Comparison of ENCODE assay signal across 8 cellular contexts in genomic region chr14:106039400-106039799, GRCh38.
DNase-seq lines count a peak whose midpoint lies in the region; ATAC-seq and TF ChIP-seq lines count a peak whose summit lies in the region.

No MANE protein-coding gene starts in this region.

- no peaks in the 10 kb centered on the region for H3K27me3 ChIP-seq in hepatocyte

- no peaks in the 10 kb centered on the region for H3K4me1 ChIP-seq in hepatocyte (ENCODE audit: insufficient read depth)

- DNase-seq in GM10266 (ENCODE audit: extremely low spot score) (peak; percentile 7), RWPE1 (ENCODE audit: low spot score) (peak; percentile 7), hepatocyte (ENCODE audit: low spot score) (no peak)
- peak; percentile 72 for DNase-seq in activated naive CD4-positive, alpha-beta T cell treated with Interleukin-2 at 50 U/mL for 16 hours
- DNase-seq in stimulated activated CD4-positive, alpha-beta T cell treated with anti-CD3 and anti-CD28 coated beads, Interleukin-4, amount 100 ng/mL, for 1 hour: peak; percentile 70

- CTCF ChIA-PET in RWPE1 (lab: Yijun Ruan, JAX): no interaction called here

- no peaks in the 10 kb centered on the region for H4K20me1 ChIP-seq in hepatocyte (ENCODE audit: insufficient read depth, poor library complexity, severe bottlenecking)

- peaks cover 8% of the 10 kb centered on the region for H3K9me3 ChIP-seq in hepatocyte (ENCODE audit: low read depth)

- no peaks in the 10 kb centered on the region for H3K79me2 ChIP-seq in hepatocyte

- ATAC-seq in HG03135 (IDR thresholded peaks at IDR 0.05; ENCODE audit: unreplicated experiment) (no peak), GM19023 (IDR thresholded peaks at IDR 0.05; ENCODE audit: unreplicated experiment) (no peak), HG02763 (IDR thresholded peaks at IDR 0.05; ENCODE audit: unreplicated experiment) (no peak)

- H3K36me3 ChIP-seq in hepatocyte (replicated peaks; ENCODE audit: insufficient read depth, low read depth): no peaks in the 10 kb centered on the region

- no peaks in the 10 kb centered on the region for H3K9me2 ChIP-seq in hepatocyte (replicated peaks; ENCODE audit: insufficient read depth)

- POLR2A ChIA-PET in RWPE1 (lab: Yijun Ruan, JAX; ENCODE audit: low non-redundant PET): no interaction called here

- 70% methylated on average over 4 of the region's 4 CpGs for WGBS in hepatocyte (ENCODE audit: low lambda C conversion rate, missing lambda C conversion rate)

- H2AFZ ChIP-seq in hepatocyte: no peak overlapping the region

- peak; percentile 31 for TF ChIP-seq CTCF in GM10266 (IDR thresholded peaks at IDR 0.05; ENCODE audit: control insufficient read depth, insufficient read depth, low read depth, missing control alignments)
- 0 out of 2 replicates have a peak, but pooled peaks have one; percentile 10 for TF ChIP-seq CTCF in RWPE1 (conservative IDR thresholded peaks at IDR 0.05; ENCODE audit: low read depth)
- no peak for TF ChIP-seq CTCF in hepatocyte (IDR thresholded peaks at IDR 0.05; ENCODE audit: poor library complexity)

- no peak overlapping the region for H3K4me2 ChIP-seq in hepatocyte

- H3K4me3 ChIP-seq in hepatocyte: no peak overlapping the region

- no peak overlapping the region for H3K27ac ChIP-seq in RWPE1
- no peak overlapping the region for H3K27ac ChIP-seq in hepatocyte
